10 cellular contexts compared by ENCODE assay signal in the genomic region with DNA sequence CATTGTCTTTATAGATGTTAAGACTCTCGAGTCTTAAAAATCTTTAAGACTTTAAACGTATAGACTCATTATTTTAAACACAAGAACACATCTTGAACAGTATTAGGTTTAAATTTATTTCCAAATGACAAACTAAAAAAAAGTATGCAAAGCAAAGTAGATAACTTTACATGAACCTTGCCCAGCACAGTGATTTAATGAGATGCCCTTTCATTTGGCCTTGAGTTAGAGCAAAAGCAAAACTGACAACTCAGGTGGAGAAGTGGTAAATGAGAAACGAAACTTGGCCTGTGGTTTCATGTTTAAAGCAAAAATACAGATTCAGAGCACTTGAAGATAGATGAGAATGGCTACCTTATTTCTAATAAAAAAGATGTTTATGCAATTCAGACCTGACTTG. TPM values are rescaled to one million over a fixed set of nuclear protein-coding genes. Genes with fewer than 3 reads are reported as not detected.
DNase-seq lines count a peak whose midpoint lies in the region; ATAC-seq and TF ChIP-seq lines count a peak whose summit lies in the region.
"Had no signal": no experiment of that assay in that cellular context is flagged by ENCODE, and none has a peak within 500 bp of the region (broad histone marks: within the 10 kb centered on the region; RNA-seq: fewer than 3 reads in every experiment).

No MANE protein-coding gene starts in this region.

- peaks cover 11% of the 10 kb centered on the region for H3K9me3 Mint-ChIP-seq in activated T-helper 1 cell treated with anti-CD3 and anti-CD28 coated beads, Interleukin-12 subunit alpha, Interleukin-12 subunit beta, Interleukin-2, Interleukin-4 antibody, amounts not matched to agents 30 ng/mL and 10 ng/mL and 1 ng/mL, durations not matched to agents 14 hours and 24 hours and 36 hours
- H3K9me3 Mint-ChIP-seq in H9 = no peaks in the 10 kb centered on the region

- H2AFZ ChIP-seq in H9 (ENCODE audit: low read length) = no peak overlapping the region

- H3K36me3 Mint-ChIP-seq in activated T-helper 1 cell treated with anti-CD3 and anti-CD28 coated beads, Interleukin-12 subunit alpha, Interleukin-12 subunit beta, Interleukin-2, Interleukin-4 antibody, amounts not matched to agents 30 ng/mL and 10 ng/mL and 1 ng/mL, durations not matched to agents 14 hours and 24 hours and 36 hours (ENCODE audit: low read depth) = peaks cover 11% of the 10 kb centered on the region
- H3K36me3 Mint-ChIP-seq in H9 (ENCODE audit: insufficient read depth in 1 of 3, low read depth in 3 of 3) = no peaks in the 10 kb centered on the region

- H3K56ac ChIP-seq in H9 (ENCODE audit: insufficient read length, low read depth, low read length) = no peak overlapping the region

- no peak overlapping the region for H3K4me2 ChIP-seq in H9 (ENCODE audit: insufficient read depth, insufficient read length, low read length)

- peak; percentile 39 for ATAC-seq in GM18505 (IDR thresholded peaks at IDR 0.05; ENCODE audit: unreplicated experiment)
- ATAC-seq in GM21367 (IDR thresholded peaks at IDR 0.05; ENCODE audit: unreplicated experiment) = peak; percentile 43
- peak; percentile 48 for ATAC-seq in HG03159 (IDR thresholded peaks at IDR 0.05; ENCODE audit: unreplicated experiment)

- no peaks in the 10 kb centered on the region for H3K27me3 Mint-ChIP-seq in activated T-helper 1 cell treated with anti-CD3 and anti-CD28 coated beads, Interleukin-12 subunit alpha, Interleukin-12 subunit beta, Interleukin-2, Interleukin-4 antibody, amounts not matched to agents 30 ng/mL and 10 ng/mL and 1 ng/mL, durations not matched to agents 14 hours and 24 hours and 36 hours (ENCODE audit: insufficient read depth)
- no peaks in the 10 kb centered on the region for H3K27me3 Mint-ChIP-seq in H9 (ENCODE audit: low read depth)

- no peak overlapping the region for H2BK15ac ChIP-seq in H9 (ENCODE audit: low read depth, low read length)

- H3K27ac Mint-ChIP-seq in activated T-helper 1 cell treated with anti-CD3 and anti-CD28 coated beads, Interleukin-12 subunit alpha, Interleukin-12 subunit beta, Interleukin-2, Interleukin-4 antibody, amounts not matched to agents 30 ng/mL and 10 ng/mL and 1 ng/mL, durations not matched to agents 14 hours and 24 hours and 36 hours = peak overlapping the region; percentile 76
- H3K27ac Mint-ChIP-seq in H9 = no peak overlapping the region

- no peaks in the 10 kb centered on the region for H3K9me3 ChIP-seq in H9 (ENCODE audit: control insufficient read depth, low read depth, low read length)

- H2BK20ac ChIP-seq in H9 (ENCODE audit: low read depth, low read length, poor library complexity, severe bottlenecking) = no peak overlapping the region

- TF ChIP-seq POLR2A in GM18505 (IDR thresholded peaks at IDR 0.05; ENCODE audit: borderline replicate concordance, extremely low read depth, insufficient read depth, insufficient read length) = peak; percentile 33

- no peak overlapping the region for H3T11ph ChIP-seq in H9 (ENCODE audit: low read length)

- intact Hi-C loops in activated T-helper 1 cell treated with anti-CD3 and anti-CD28 coated beads, Interleukin-12 subunit alpha, Interleukin-12 subunit beta, Interleukin-2, Interleukin-4 antibody, amounts not matched to agents 30 ng/mL and 10 ng/mL and 1 ng/mL, durations not matched to agents 14 hours and 24 hours and 36 hours (cut with micrococcal nuclease) = loop anchor here (1.0 kb wide), 2 partner anchors 16 to 25 kb away; no protein-coding TSS in a partner anchor

- H3K4ac ChIP-seq in H9 (ENCODE audit: low read depth, low read length) = no peak overlapping the region

- H4K5ac ChIP-seq in H9 (ENCODE audit: insufficient read length, low read depth, low read length) = no peak overlapping the region

- H3K27me3 ChIP-seq in H9 (ENCODE audit: insufficient read depth, low read length) = no peaks in the 10 kb centered on the region

- H3K27ac ChIP-seq in H9 (ENCODE audit: insufficient read length, low read depth, low read length) = no peak overlapping the region

- no peaks in the 10 kb centered on the region for H3K23me2 ChIP-seq in H9 (ENCODE audit: insufficient read length, low read depth, low read length, poor library complexity, severe bottlenecking)

- H3K4me1 ChIP-seq in H9 (ENCODE audit: insufficient read depth, low read length) = no peaks in the 10 kb centered on the region; the same call in 1 of the 2 replicates

- H3K79me2 ChIP-seq in H9 (ENCODE audit: insufficient read depth, low read length) = no peaks in the 10 kb centered on the region

- no peaks in the 10 kb centered on the region for H4K20me1 ChIP-seq in H9 (ENCODE audit: control insufficient read depth, insufficient read depth, insufficient read length)

- no peak overlapping the region for H2AK5ac ChIP-seq in H9 (ENCODE audit: insufficient read length, low read length)

- H3K18ac ChIP-seq in H9 (ENCODE audit: insufficient read length, low read depth, low read length) = no peak overlapping the region

- H3K9ac ChIP-seq in H9 (ENCODE audit: extremely low read depth, insufficient read length, low read length) = no peak overlapping the region

- no peak overlapping the region for H2BK12ac ChIP-seq in H9 (ENCODE audit: insufficient read length, low read depth, low read length)

- H3K14ac ChIP-seq in H9 (ENCODE audit: insufficient read depth, low read length) = no peak overlapping the region

- no peaks in the 10 kb centered on the region for H3K79me1 ChIP-seq in H9 (ENCODE audit: insufficient read depth, low read depth, low read length, poor library complexity, severe bottlenecking)

- no peak overlapping the region for H2BK5ac ChIP-seq in H9 (ENCODE audit: insufficient read length, low read length)

- no peak overlapping the region for H4K8ac ChIP-seq in H9 (replicated peaks; ENCODE audit: insufficient read length, low read depth, low read length)

- H3K4me1 Mint-ChIP-seq in activated T-helper 1 cell treated with anti-CD3 and anti-CD28 coated beads, Interleukin-12 subunit alpha, Interleukin-12 subunit beta, Interleukin-2, Interleukin-4 antibody, amounts not matched to agents 30 ng/mL and 10 ng/mL and 1 ng/mL, durations not matched to agents 14 hours and 24 hours and 36 hours (ENCODE audit: low read depth) = peaks cover 75% of the 10 kb centered on the region
- peaks cover 6 to 7% of the 10 kb centered on the region in 2 experiments for H3K4me1 Mint-ChIP-seq in H9

- no CpG with 5 or more reads among the region's 3 CpGs for WGBS in H9 (ENCODE audit: extremely low coverage, insufficient read length, low lambda C conversion rate)

- no peak overlapping the region for H4K91ac ChIP-seq in H9 (ENCODE audit: insufficient read length, low read depth, low read length)

- peak overlapping the region; percentile 41 for H3K4me3 Mint-ChIP-seq in activated T-helper 1 cell treated with anti-CD3 and anti-CD28 coated beads, Interleukin-12 subunit alpha, Interleukin-12 subunit beta, Interleukin-2, Interleukin-4 antibody, amounts not matched to agents 30 ng/mL and 10 ng/mL and 1 ng/mL, durations not matched to agents 14 hours and 24 hours and 36 hours
- no peak overlapping the region for H3K4me3 Mint-ChIP-seq in H9

- DNase-seq in activated T-helper 1 cell treated with anti-CD3 and anti-CD28 coated beads, Interleukin-12 subunit alpha, Interleukin-12 subunit beta, Interleukin-2, Interleukin-4 antibody, amounts not matched to agents 30 ng/mL and 10 ng/mL and 1 ng/mL, durations not matched to agents 14 hours and 24 hours and 36 hours (ENCODE audit: low spot score) = no peak
- DNase-seq in D341Med (ENCODE audit: low spot score) (no peak), H9 (no peak), NCI-H2107 treated with DMSO at 0.1 percent for 48 hours (lab: John Stamatoyannopoulos, UW; ENCODE audit: unreplicated experiment) (no peak), ecto neural progenitor cell (ENCODE audit: low spot score) (no peak)
- DNase-seq: nucleus accumbens, SW 1271 had no signal

- TF ChIP-seq CTCF in H9 (conservative IDR thresholded peaks at IDR 0.05) = no peak

- H2BK120ac ChIP-seq in H9 (ENCODE audit: low read depth, low read length, poor library complexity, severe bottlenecking) = no peak overlapping the region

- H3K23ac ChIP-seq in H9 (ENCODE audit: insufficient read length, low read depth, low read length) = no peak overlapping the region

RNA-seq across cellular contexts. Expression of a gene that starts 8.6 kb away (rescaled TPM):
- 5.6 and 6.8 TPM in 2 replicates for total RNA-seq in activated T-helper 1 cell treated with anti-CD3 and anti-CD28 coated beads, Interleukin-12 subunit alpha, Interleukin-12 subunit beta, Interleukin-2, Interleukin-4 antibody, amounts not matched to agents 30 ng/mL and 10 ng/mL and 1 ng/mL, durations not matched to agents 14 hours and 24 hours and 36 hours
- not detected in 2 replicates for total RNA-seq in H9 (2021)

RNA-seq across cellular contexts. Expression of a gene that starts 17.6 kb away (rescaled TPM):
- total RNA-seq in activated T-helper 1 cell treated with anti-CD3 and anti-CD28 coated beads, Interleukin-12 subunit alpha, Interleukin-12 subunit beta, Interleukin-2, Interleukin-4 antibody, amounts not matched to agents 30 ng/mL and 10 ng/mL and 1 ng/mL, durations not matched to agents 14 hours and 24 hours and 36 hours = 314 and 328 TPM in 2 replicates
- 83.0 and 85.0 TPM in 2 replicates for total RNA-seq in H9 (2021)

RNA-seq across cellular contexts. Expression of a gene that starts 42.9 kb away (rescaled TPM):
- not detected in 2 replicates for total RNA-seq in activated T-helper 1 cell treated with anti-CD3 and anti-CD28 coated beads, Interleukin-12 subunit alpha, Interleukin-12 subunit beta, Interleukin-2, Interleukin-4 antibody, amounts not matched to agents 30 ng/mL and 10 ng/mL and 1 ng/mL, durations not matched to agents 14 hours and 24 hours and 36 hours
- total RNA-seq in H9 (2021) = not detected in 2 replicates

RNA-seq across cellular contexts. Expression of a gene that starts 53.1 kb away (rescaled TPM):
- total RNA-seq in activated T-helper 1 cell treated with anti-CD3 and anti-CD28 coated beads, Interleukin-12 subunit alpha, Interleukin-12 subunit beta, Interleukin-2, Interleukin-4 antibody, amounts not matched to agents 30 ng/mL and 10 ng/mL and 1 ng/mL, durations not matched to agents 14 hours and 24 hours and 36 hours = 42.2 and 47.4 TPM in 2 replicates
- total RNA-seq in H9 (2021) = 22.7 and 24.7 TPM in 2 replicates
